In the genomic region with DNA sequence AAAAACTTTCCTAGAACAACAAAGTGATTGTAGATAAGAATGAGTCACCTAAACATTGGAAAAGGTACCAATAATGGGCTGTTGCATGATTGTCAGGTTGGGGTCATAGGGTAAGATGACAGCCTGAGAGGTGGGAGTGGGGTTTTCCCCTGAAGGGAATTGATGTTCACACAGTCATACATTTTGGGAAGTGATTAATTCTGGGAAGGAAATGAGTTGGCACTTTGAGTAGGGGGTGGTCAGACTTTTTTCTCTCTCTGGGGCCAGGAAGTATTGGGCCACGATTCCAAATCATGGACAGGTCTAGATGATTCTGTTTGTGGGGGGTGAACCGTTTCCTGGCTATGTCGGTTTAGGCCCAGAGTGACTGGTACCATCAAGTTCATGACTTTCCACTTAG, we compare ENCODE assay signal across 13 cellular contexts. TPM values are rescaled to one million over a fixed set of nuclear protein-coding genes. Genes with fewer than 3 reads are reported as not detected.
A peak's percentile ranks its signal among the peaks of the same experiment; 100 is the strongest.
DNase-seq lines count a peak whose midpoint lies in the region; ATAC-seq and TF ChIP-seq lines count a peak whose summit lies in the region.
"Had no signal": no experiment of that assay in that cellular context is flagged by ENCODE, and none has a peak within 500 bp of the region (broad histone marks: within the 10 kb centered on the region; RNA-seq: fewer than 3 reads in every experiment).

No MANE protein-coding gene starts in this region.

- ATAC-seq in stimulated activated naive CD8-positive, alpha-beta T cell treated with anti-CD3 and anti-CD28 coated beads, Interleukin-15, amount 100 ng/mL, for 72 hours = no peak
- ATAC-seq in HG03432 (IDR thresholded peaks at IDR 0.05; ENCODE audit: unreplicated experiment) (no peak), WTC11 (no peak)
- ATAC-seq: gastrocnemius medialis had no signal

- peak overlapping the region; percentile 82 to 98 for H3K27ac Mint-ChIP-seq in stimulated activated naive CD8-positive, alpha-beta T cell treated with anti-CD3 and anti-CD28 coated beads, Interleukin-15, amount 100 ng/mL, for 72 hours
- no peak overlapping the region for H3K27ac Mint-ChIP-seq in WTC11

- H3K4me3 ChIP-seq in epithelial cell of esophagus (ENCODE audit: low read length) = no peak overlapping the region
- H3K4me3 ChIP-seq: gastrocnemius medialis had no signal

- CTCF ChIA-PET in WTC11 (lab: Charles Lee) = no interaction called here

- peak overlapping the region in 1 of 2 donors; percentile 53 for H3K4me3 Mint-ChIP-seq in stimulated activated naive CD8-positive, alpha-beta T cell treated with anti-CD3 and anti-CD28 coated beads, Interleukin-15, amount 100 ng/mL, for 72 hours
- no peak overlapping the region for H3K4me3 Mint-ChIP-seq in WTC11

- POLR2A ChIA-PET in WTC11 (lab: Charles Lee) = no interaction called here

- peaks cover 11 to 14% of the 10 kb centered on the region in 2 donors for H3K9me3 Mint-ChIP-seq in stimulated activated naive CD8-positive, alpha-beta T cell treated with anti-CD3 and anti-CD28 coated beads, Interleukin-15, amount 100 ng/mL, for 72 hours
- peaks cover 9% of the 10 kb centered on the region for H3K9me3 Mint-ChIP-seq in WTC11

- peak; percentile 46 for DNase-seq in stimulated activated CD4-positive, alpha-beta T cell treated with anti-CD3 and anti-CD28 coated beads, Interleukin-1b, Interleukin-23, amount 100 ng/mL, for 48 hours
- no peak for DNase-seq in stimulated activated CD4-positive, alpha-beta T cell treated with anti-CD3 and anti-CD28 coated beads, Interleukin-12 subunit alpha, Interleukin-12 subunit beta, amount 100 ng/mL, for 4 hours
- DNase-seq in SW 1271 (lab: John Stamatoyannopoulos, UW) = peak; percentile 61 to 76
- peak; percentile 43 for DNase-seq in epithelial cell of esophagus (ENCODE audit: low read depth)
- no peak for DNase-seq in stimulated activated naive CD8-positive, alpha-beta T cell treated with anti-CD3 and anti-CD28 coated beads, Interleukin-15, amount 100 ng/mL, for 72 hours
- DNase-seq in WTC11 (ENCODE audit: low spot score) = no peak
- DNase-seq in foreskin melanocyte = no peak
- DNase-seq: amniotic stem cell; CD4-positive, CD25-positive, alpha-beta regulatory T cell; gastrocnemius medialis; NCI-H2171 treated with DMSO at 0.1 percent for 48 hours had no signal

- H3K27me3 Mint-ChIP-seq in stimulated activated naive CD8-positive, alpha-beta T cell treated with anti-CD3 and anti-CD28 coated beads, Interleukin-15, amount 100 ng/mL, for 72 hours = no peaks in the 10 kb centered on the region
- H3K27me3 Mint-ChIP-seq in WTC11 (ENCODE audit: low read depth) = no peaks in the 10 kb centered on the region; the same call in 1 of the 2 replicates
- H3K27me3 Mint-ChIP-seq: CD4-positive, CD25-positive, alpha-beta regulatory T cell had no signal

- TF ChIP-seq CTCF in epithelial cell of esophagus (IDR thresholded peaks at IDR 0.05; ENCODE audit: insufficient read depth, low read depth, low read length, missing control alignments) = no peak
- TF ChIP-seq CTCF in WTC11 (IDR thresholded peaks at IDR 0.05) = no peak

- no peaks in the 10 kb centered on the region for H3K36me3 Mint-ChIP-seq in WTC11

- peaks cover 69% of the 10 kb centered on the region for H3K4me1 Mint-ChIP-seq in stimulated activated naive CD8-positive, alpha-beta T cell treated with anti-CD3 and anti-CD28 coated beads, Interleukin-15, amount 100 ng/mL, for 72 hours
- peaks cover 22% of the 10 kb centered on the region for H3K4me1 Mint-ChIP-seq in WTC11

TF ChIP-seq in WTC11, 78 proteins besides CTCF, POLR2A, EP300 and RAD21 (continues in another document):
- TF ChIP-seq, protein P1, sequence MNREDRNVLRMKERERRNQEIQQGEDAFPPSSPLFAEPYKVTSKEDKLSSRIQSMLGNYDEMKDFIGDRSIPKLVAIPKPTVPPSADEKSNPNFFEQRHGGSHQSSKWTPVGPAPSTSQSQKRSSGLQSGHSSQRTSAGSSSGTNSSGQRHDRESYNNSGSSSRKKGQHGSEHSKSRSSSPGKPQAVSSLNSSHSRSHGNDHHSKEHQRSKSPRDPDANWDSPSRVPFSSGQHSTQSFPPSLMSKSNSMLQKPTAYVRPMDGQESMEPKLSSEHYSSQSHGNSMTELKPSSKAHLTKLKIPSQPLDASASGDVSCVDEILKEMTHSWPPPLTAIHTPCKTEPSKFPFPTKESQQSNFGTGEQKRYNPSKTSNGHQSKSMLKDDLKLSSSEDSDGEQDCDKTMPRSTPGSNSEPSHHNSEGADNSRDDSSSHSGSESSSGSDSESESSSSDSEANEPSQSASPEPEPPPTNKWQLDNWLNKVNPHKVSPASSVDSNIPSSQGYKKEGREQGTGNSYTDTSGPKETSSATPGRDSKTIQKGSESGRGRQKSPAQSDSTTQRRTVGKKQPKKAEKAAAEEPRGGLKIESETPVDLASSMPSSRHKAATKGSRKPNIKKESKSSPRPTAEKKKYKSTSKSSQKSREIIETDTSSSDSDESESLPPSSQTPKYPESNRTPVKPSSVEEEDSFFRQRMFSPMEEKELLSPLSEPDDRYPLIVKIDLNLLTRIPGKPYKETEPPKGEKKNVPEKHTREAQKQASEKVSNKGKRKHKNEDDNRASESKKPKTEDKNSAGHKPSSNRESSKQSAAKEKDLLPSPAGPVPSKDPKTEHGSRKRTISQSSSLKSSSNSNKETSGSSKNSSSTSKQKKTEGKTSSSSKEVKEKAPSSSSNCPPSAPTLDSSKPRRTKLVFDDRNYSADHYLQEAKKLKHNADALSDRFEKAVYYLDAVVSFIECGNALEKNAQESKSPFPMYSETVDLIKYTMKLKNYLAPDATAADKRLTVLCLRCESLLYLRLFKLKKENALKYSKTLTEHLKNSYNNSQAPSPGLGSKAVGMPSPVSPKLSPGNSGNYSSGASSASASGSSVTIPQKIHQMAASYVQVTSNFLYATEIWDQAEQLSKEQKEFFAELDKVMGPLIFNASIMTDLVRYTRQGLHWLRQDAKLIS (CRISPR knock-in tag; IDR thresholded peaks at IDR 0.05; ENCODE audit: borderline replicate concordance) = no peak
- TF ChIP-seq OVOL2 (CRISPR knock-in tag; IDR thresholded peaks at IDR 0.05; ENCODE audit: borderline replicate concordance) (no peak), ZNF219 (CRISPR knock-in tag; IDR thresholded peaks at IDR 0.05; ENCODE audit: borderline replicate concordance) (no peak), ZNF416 (CRISPR knock-in tag; IDR thresholded peaks at IDR 0.05) (no peak), NR3C1 (CRISPR knock-in tag; conservative IDR thresholded peaks at IDR 0.05; ENCODE audit: low read depth) (no peak), CREM (CRISPR knock-in tag; IDR thresholded peaks at IDR 0.05) (no peak), NFYB (CRISPR knock-in tag; conservative IDR thresholded peaks at IDR 0.05; ENCODE audit: low read depth) (no peak), CBFB (CRISPR knock-in tag; IDR thresholded peaks at IDR 0.05; ENCODE audit: low read depth) (no peak), SMAD4 (CRISPR knock-in tag; IDR thresholded peaks at IDR 0.05) (no peak), ZBTB21 (CRISPR knock-in tag; IDR thresholded peaks at IDR 0.05; ENCODE audit: borderline replicate concordance) (no peak), ETV6 (CRISPR knock-in tag; IDR thresholded peaks at IDR 0.05) (no peak)
- TF ChIP-seq, protein P2, sequence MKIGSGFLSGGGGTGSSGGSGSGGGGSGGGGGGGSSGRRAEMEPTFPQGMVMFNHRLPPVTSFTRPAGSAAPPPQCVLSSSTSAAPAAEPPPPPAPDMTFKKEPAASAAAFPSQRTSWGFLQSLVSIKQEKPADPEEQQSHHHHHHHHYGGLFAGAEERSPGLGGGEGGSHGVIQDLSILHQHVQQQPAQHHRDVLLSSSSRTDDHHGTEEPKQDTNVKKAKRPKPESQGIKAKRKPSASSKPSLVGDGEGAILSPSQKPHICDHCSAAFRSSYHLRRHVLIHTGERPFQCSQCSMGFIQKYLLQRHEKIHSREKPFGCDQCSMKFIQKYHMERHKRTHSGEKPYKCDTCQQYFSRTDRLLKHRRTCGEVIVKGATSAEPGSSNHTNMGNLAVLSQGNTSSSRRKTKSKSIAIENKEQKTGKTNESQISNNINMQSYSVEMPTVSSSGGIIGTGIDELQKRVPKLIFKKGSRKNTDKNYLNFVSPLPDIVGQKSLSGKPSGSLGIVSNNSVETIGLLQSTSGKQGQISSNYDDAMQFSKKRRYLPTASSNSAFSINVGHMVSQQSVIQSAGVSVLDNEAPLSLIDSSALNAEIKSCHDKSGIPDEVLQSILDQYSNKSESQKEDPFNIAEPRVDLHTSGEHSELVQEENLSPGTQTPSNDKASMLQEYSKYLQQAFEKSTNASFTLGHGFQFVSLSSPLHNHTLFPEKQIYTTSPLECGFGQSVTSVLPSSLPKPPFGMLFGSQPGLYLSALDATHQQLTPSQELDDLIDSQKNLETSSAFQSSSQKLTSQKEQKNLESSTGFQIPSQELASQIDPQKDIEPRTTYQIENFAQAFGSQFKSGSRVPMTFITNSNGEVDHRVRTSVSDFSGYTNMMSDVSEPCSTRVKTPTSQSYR (CRISPR knock-in tag; IDR thresholded peaks at IDR 0.05) = no peak
- TF ChIP-seq, protein P3, sequence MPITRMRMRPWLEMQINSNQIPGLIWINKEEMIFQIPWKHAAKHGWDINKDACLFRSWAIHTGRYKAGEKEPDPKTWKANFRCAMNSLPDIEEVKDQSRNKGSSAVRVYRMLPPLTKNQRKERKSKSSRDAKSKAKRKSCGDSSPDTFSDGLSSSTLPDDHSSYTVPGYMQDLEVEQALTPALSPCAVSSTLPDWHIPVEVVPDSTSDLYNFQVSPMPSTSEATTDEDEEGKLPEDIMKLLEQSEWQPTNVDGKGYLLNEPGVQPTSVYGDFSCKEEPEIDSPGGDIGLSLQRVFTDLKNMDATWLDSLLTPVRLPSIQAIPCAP (CRISPR knock-in tag; IDR thresholded peaks at IDR 0.05) = no peak
- TF ChIP-seq, protein P4, sequence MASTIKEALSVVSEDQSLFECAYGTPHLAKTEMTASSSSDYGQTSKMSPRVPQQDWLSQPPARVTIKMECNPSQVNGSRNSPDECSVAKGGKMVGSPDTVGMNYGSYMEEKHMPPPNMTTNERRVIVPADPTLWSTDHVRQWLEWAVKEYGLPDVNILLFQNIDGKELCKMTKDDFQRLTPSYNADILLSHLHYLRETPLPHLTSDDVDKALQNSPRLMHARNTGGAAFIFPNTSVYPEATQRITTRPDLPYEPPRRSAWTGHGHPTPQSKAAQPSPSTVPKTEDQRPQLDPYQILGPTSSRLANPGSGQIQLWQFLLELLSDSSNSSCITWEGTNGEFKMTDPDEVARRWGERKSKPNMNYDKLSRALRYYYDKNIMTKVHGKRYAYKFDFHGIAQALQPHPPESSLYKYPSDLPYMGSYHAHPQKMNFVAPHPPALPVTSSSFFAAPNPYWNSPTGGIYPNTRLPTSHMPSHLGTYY (CRISPR knock-in tag; IDR thresholded peaks at IDR 0.05) = no peak

RNA-seq across cellular contexts. Expression of a gene that starts 36.8 kb away (rescaled TPM):
- total RNA-seq in WTC11 (2021) = 0.25 TPM in 1 of 3 replicates, not detected in the others
- total RNA-seq: HT-29 had no signal

Comparison
In these comparisons a context has a peak if more than half of its experiments do, and no peak if none do; other contexts are left out.
1. DNase-seq: peak in stimulated activated CD4-positive, alpha-beta T cell treated with anti-CD3 and anti-CD28 coated beads, Interleukin-1b, Interleukin-23, amount 100 ng/mL, for 48 hours (single experiment), SW 1271 (2 of 2) and epithelial cell of esophagus (single experiment); none in stimulated activated CD4-positive, alpha-beta T cell treated with anti-CD3 and anti-CD28 coated beads, Interleukin-12 subunit alpha, Interleukin-12 subunit beta, amount 100 ng/mL, for 4 hours (single experiment), stimulated activated naive CD8-positive, alpha-beta T cell treated with anti-CD3 and anti-CD28 coated beads, Interleukin-15, amount 100 ng/mL, for 72 hours (0 of 2), WTC11 (single experiment) and foreskin melanocyte (single experiment).